1 cellular context compared by ENCODE assay signal in the genomic region with DNA sequence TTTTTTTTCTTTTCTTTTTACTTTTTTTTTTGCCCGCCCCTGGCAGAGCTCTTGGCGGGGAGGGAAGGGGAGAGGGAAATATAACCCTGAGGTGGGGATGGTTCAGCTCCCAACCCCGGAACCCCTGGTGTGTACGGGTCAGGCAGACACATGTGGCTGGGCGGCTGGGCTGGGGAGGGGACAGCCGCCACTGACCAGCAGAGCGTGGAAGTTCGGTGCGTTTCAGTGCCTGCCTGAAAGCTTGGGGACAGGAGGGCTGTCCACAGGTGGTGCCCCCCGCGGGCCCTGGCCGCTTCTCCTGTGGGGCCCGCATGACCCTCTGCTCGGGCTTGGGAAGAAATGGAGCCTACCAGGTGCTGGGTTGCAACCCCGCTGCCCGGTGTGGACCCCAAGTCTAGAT.
TF ChIP-seq lines count a peak whose summit lies in the region.

No MANE protein-coding gene starts in this region.

TF ChIP-seq in HepG2, 621 proteins besides CTCF, POLR2A, EP300 and RAD21:
- TF ChIP-seq CREM (IDR thresholded peaks at IDR 0.05) = no peak
- TF ChIP-seq CREM (CRISPR knock-in tag; IDR thresholded peaks at IDR 0.05) = no peak
- TF ChIP-seq, protein P1, sequence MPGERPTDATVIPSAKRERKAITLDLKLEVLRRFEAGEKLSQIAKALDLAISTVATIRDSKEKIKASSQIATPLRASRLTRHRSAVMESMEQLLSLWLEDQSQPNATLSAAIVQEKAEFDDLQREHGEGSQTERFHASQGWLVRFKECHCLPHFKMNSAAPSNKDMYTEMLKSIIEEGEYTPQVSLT (CRISPR knock-in tag; IDR thresholded peaks at IDR 0.05; ENCODE audit: borderline replicate concordance, low read depth) = no peak
- TF ChIP-seq NCOA2 (CRISPR knock-in tag; IDR thresholded peaks at IDR 0.05) = no peak
- TF ChIP-seq MXD4 (CRISPR knock-in tag; IDR thresholded peaks at IDR 0.05) = no peak
- TF ChIP-seq ZSCAN30 (CRISPR knock-in tag; IDR thresholded peaks at IDR 0.05) = no peak
- TF ChIP-seq, protein P2, sequence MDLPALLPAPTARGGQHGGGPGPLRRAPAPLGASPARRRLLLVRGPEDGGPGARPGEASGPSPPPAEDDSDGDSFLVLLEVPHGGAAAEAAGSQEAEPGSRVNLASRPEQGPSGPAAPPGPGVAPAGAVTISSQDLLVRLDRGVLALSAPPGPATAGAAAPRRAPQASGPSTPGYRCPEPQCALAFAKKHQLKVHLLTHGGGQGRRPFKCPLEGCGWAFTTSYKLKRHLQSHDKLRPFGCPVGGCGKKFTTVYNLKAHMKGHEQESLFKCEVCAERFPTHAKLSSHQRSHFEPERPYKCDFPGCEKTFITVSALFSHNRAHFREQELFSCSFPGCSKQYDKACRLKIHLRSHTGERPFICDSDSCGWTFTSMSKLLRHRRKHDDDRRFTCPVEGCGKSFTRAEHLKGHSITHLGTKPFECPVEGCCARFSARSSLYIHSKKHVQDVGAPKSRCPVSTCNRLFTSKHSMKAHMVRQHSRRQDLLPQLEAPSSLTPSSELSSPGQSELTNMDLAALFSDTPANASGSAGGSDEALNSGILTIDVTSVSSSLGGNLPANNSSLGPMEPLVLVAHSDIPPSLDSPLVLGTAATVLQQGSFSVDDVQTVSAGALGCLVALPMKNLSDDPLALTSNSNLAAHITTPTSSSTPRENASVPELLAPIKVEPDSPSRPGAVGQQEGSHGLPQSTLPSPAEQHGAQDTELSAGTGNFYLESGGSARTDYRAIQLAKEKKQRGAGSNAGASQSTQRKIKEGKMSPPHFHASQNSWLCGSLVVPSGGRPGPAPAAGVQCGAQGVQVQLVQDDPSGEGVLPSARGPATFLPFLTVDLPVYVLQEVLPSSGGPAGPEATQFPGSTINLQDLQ (CRISPR knock-in tag; IDR thresholded peaks at IDR 0.05) = no peak
- no peak for TF ChIP-seq ZNF776 (CRISPR knock-in tag; IDR thresholded peaks at IDR 0.05)
- TF ChIP-seq, protein P3, sequence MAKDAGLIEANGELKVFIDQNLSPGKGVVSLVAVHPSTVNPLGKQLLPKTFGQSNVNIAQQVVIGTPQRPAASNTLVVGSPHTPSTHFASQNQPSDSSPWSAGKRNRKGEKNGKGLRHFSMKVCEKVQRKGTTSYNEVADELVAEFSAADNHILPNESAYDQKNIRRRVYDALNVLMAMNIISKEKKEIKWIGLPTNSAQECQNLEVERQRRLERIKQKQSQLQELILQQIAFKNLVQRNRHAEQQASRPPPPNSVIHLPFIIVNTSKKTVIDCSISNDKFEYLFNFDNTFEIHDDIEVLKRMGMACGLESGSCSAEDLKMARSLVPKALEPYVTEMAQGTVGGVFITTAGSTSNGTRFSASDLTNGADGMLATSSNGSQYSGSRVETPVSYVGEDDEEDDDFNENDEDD (CRISPR knock-in tag; IDR thresholded peaks at IDR 0.05; ENCODE audit: borderline replicate concordance) = no peak
- no peak for TF ChIP-seq ASH2L (IDR thresholded peaks at IDR 0.05; ENCODE audit: insufficient read length, low read depth, low read length)
- TF ChIP-seq, protein P4, sequence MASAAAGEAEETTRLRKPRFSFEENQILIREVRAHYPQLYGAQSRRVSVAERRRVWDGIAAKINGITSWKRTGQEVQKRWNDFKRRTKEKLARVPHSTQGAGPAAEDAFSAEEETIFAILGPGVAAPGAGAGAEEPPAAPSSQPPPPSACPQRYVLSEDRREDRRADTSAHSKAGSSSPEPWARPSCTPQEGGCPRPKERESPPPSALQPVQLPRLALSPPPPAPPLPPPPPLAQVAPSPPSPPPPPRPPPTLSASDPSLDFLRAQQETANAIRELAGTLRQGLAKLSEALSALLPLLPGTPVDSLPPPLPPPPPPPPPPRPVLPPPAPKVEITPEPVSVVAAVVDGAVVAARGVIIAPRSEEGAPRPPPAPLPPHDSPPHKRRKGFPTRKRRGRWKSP (CRISPR knock-in tag; IDR thresholded peaks at IDR 0.05) = no peak
- no peak for TF ChIP-seq HNF4A (CRISPR knock-in tag; IDR thresholded peaks at IDR 0.05)
- TF ChIP-seq ERF (CRISPR knock-in tag; IDR thresholded peaks at IDR 0.05) = no peak
- TF ChIP-seq, protein P5, sequence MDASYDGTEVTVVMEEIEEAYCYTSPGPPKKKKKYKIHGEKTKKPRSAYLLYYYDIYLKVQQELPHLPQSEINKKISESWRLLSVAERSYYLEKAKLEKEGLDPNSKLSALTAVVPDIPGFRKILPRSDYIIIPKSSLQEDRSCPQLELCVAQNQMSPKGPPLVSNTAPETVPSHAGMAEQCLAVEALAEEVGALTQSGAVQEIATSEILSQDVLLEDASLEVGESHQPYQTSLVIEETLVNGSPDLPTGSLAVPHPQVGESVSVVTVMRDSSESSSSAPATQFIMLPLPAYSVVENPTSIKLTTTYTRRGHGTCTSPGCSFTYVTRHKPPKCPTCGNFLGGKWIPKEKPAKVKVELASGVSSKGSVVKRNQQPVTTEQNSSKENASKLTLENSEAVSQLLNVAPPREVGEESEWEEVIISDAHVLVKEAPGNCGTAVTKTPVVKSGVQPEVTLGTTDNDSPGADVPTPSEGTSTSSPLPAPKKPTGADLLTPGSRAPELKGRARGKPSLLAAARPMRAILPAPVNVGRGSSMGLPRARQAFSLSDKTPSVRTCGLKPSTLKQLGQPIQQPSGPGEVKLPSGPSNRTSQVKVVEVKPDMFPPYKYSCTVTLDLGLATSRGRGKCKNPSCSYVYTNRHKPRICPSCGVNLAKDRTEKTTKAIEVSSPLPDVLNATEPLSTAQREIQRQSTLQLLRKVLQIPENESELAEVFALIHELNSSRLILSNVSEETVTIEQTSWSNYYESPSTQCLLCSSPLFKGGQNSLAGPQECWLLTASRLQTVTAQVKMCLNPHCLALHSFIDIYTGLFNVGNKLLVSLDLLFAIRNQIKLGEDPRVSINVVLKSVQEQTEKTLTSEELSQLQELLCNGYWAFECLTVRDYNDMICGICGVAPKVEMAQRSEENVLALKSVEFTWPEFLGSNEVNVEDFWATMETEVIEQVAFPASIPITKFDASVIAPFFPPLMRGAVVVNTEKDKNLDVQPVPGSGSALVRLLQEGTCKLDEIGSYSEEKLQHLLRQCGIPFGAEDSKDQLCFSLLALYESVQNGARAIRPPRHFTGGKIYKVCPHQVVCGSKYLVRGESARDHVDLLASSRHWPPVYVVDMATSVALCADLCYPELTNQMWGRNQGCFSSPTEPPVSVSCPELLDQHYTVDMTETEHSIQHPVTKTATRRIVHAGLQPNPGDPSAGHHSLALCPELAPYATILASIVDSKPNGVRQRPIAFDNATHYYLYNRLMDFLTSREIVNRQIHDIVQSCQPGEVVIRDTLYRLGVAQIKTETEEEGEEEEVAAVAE (CRISPR knock-in tag; IDR thresholded peaks at IDR 0.05; ENCODE audit: borderline replicate concordance) = no peak
- TF ChIP-seq HES4 (CRISPR knock-in tag; IDR thresholded peaks at IDR 0.05; ENCODE audit: borderline replicate concordance) = no peak
- no peak for TF ChIP-seq ELF3 (CRISPR knock-in tag; IDR thresholded peaks at IDR 0.05)
- no peak for TF ChIP-seq ZNF12 (CRISPR knock-in tag; IDR thresholded peaks at IDR 0.05)
- TF ChIP-seq, protein P6, sequence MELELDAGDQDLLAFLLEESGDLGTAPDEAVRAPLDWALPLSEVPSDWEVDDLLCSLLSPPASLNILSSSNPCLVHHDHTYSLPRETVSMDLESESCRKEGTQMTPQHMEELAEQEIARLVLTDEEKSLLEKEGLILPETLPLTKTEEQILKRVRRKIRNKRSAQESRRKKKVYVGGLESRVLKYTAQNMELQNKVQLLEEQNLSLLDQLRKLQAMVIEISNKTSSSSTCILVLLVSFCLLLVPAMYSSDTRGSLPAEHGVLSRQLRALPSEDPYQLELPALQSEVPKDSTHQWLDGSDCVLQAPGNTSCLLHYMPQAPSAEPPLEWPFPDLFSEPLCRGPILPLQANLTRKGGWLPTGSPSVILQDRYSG (CRISPR knock-in tag; IDR thresholded peaks at IDR 0.05) = no peak
